Comparison of ENCODE assay signal across 3 cellular contexts in genomic region chr5:124798890-124799289, GRCh38.
TF ChIP-seq lines count a peak whose summit lies in the region.

No MANE protein-coding gene starts in this region.

TF ChIP-seq in A549, 52 proteins besides CTCF, POLR2A, EP300 and RAD21:
- no peak for TF ChIP-seq SREBF2 (IDR thresholded peaks at IDR 0.05)
- peak; percentile 59 for TF ChIP-seq MAFK (IDR thresholded peaks at IDR 0.05; ENCODE audit: partially characterized antibody)

TF ChIP-seq in IMR-90, 13 proteins besides CTCF, POLR2A, EP300 and RAD21:
- TF ChIP-seq ELK1 (IDR thresholded peaks at IDR 0.05; ENCODE audit: borderline replicate concordance, low read depth, low read length) (no peak), CEBPB (IDR thresholded peaks at IDR 0.05; ENCODE audit: low read depth, low read length) (no peak), USF2 (IDR thresholded peaks at IDR 0.05; ENCODE audit: low read depth, low read length) (no peak), MXI1 (IDR thresholded peaks at IDR 0.05; ENCODE audit: borderline replicate concordance, low read depth, low read length) (no peak), CHD1 (IDR thresholded peaks at IDR 0.05; ENCODE audit: low read depth, low read length) (no peak), RFX5 (IDR thresholded peaks at IDR 0.05; ENCODE audit: low read depth, low read length) (no peak), MAFK (IDR thresholded peaks at IDR 0.05; ENCODE audit: low read depth, low read length) (peak; percentile 39), SMC3 (IDR thresholded peaks at IDR 0.05; ENCODE audit: low read depth, low read length) (no peak), NFE2L2 (IDR thresholded peaks at IDR 0.05; ENCODE audit: low read depth, low read length) (no peak)

TF ChIP-seq in H1, 55 proteins besides CTCF, POLR2A, EP300 and RAD21:
- TF ChIP-seq TAF1 (IDR thresholded peaks at IDR 0.05; ENCODE audit: low read depth, low read length): no peak
- TF ChIP-seq EZH2 (IDR thresholded peaks at IDR 0.05; ENCODE audit: low read depth, low read length, severe bottlenecking): no peak
- TF ChIP-seq RXRA (IDR thresholded peaks at IDR 0.05; ENCODE audit: insufficient read depth, low read depth, low read length): no peak
- TF ChIP-seq POLR2AphosphoS5 (IDR thresholded peaks at IDR 0.05; ENCODE audit: low read depth, low read length): no peak
- TF ChIP-seq CEBPB (IDR thresholded peaks at IDR 0.05; ENCODE audit: low read depth, low read length): no peak
- TF ChIP-seq E2F6 (IDR thresholded peaks at IDR 0.05): no peak
- TF ChIP-seq USF2 (IDR thresholded peaks at IDR 0.05; ENCODE audit: low read length): no peak
- TF ChIP-seq MAX (IDR thresholded peaks at IDR 0.05): no peak
- TF ChIP-seq JUND (IDR thresholded peaks at IDR 0.05; ENCODE audit: low read length): no peak
- TF ChIP-seq CREB1 (IDR thresholded peaks at IDR 0.05): no peak
- no peak for TF ChIP-seq CHD7 (IDR thresholded peaks at IDR 0.05; ENCODE audit: insufficient replicate concordance, low read length)
- no peak for TF ChIP-seq BCL11A (IDR thresholded peaks at IDR 0.05; ENCODE audit: low read depth in 2 of 2, low read length in 2 of 2)
- no peak for TF ChIP-seq KDM5A (IDR thresholded peaks at IDR 0.05; ENCODE audit: low read length)
- no peak for TF ChIP-seq SIN3A (conservative IDR thresholded peaks at IDR 0.05 in 1 of 2, IDR thresholded peaks at IDR 0.05 in 1 of 2; ENCODE audit: low read depth in 1 of 2, low read length in 2 of 2)
- TF ChIP-seq NANOG (IDR thresholded peaks at IDR 0.05; ENCODE audit: insufficient read depth, low read depth, low read length, poor library complexity, severe bottlenecking): no peak
- TF ChIP-seq KDM1A (IDR thresholded peaks at IDR 0.05; ENCODE audit: borderline replicate concordance, low read length): no peak
- no peak for TF ChIP-seq RFX5 (IDR thresholded peaks at IDR 0.05; ENCODE audit: borderline replicate concordance, low read depth, low read length)
